9 cellular contexts compared by ENCODE assay signal in the genomic region with DNA sequence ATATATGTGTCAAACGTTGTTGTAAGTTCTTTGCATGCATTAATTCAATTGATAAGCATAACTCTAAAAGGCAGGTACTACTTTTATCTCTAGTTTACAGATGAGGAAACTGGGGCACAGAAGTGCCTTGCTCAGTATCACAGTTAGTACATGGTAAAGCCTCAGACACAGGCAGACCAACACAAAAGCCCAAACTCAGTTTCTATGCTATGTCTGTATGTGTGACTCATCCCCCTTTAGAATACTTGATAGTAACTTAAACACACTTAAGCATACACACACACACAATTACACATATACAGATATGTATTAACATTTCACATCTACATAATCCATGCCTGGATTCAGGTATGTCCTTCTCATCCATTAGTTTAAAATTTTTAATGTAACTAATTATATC.
DNase-seq lines count a peak whose midpoint lies in the region; ATAC-seq and TF ChIP-seq lines count a peak whose summit lies in the region.
"Had no signal": no experiment of that assay in that cellular context is flagged by ENCODE, and none has a peak within 500 bp of the region (broad histone marks: within the 10 kb centered on the region; RNA-seq: fewer than 3 reads in every experiment).

No MANE protein-coding gene starts in this region.

- H3K9me3 Mint-ChIP-seq in chondrocyte (ENCODE audit: low read depth) = no peaks in the 10 kb centered on the region

- H3K4me1 Mint-ChIP-seq in chondrocyte (ENCODE audit: low read depth) = peaks cover 85% of the 10 kb centered on the region

- TF ChIP-seq EP300 in sigmoid colon (IDR thresholded peaks at IDR 0.05) = no peak

- 41 to 49% methylated on average over 1 of the region's 1 CpG for WGBS in sigmoid colon, 2 donors
- WGBS in body of pancreas, 2 donors = 35 to 53% methylated on average over 1 of the region's 1 CpG

- intact Hi-C loops in sigmoid colon (cut with DNase I) (no loop called here), body of pancreas (cut with DNase I) (no loop called here)

- H3K4me1 ChIP-seq in sigmoid colon (peaks cover 0 to 69% (median 59%) of the 10 kb centered on the region in 4 donors), body of pancreas (peaks cover 20% of the 10 kb centered on the region)

- H3K4me3 ChIP-seq in sigmoid colon (no peak overlapping the region), body of pancreas (no peak overlapping the region)

- no peaks in the 10 kb centered on the region for H3K27me3 Mint-ChIP-seq in chondrocyte (ENCODE audit: low read depth)

- ATAC-seq in GM19395 (IDR thresholded peaks at IDR 0.05; ENCODE audit: unreplicated experiment) = peak; percentile 60
- ATAC-seq in body of pancreas = no peak

- H3K27me3 ChIP-seq in sigmoid colon (no peaks in the 10 kb centered on the region), body of pancreas (no peaks in the 10 kb centered on the region)

- H3K27ac ChIP-seq in sigmoid colon = peak overlapping the region; percentile 65 to 83 (median 75)
- H3K27ac ChIP-seq in body of pancreas = peak overlapping the region in 1 of 4 donors; percentile 60

- DNase-seq in HS-27A (ENCODE audit: low read depth) (peak; percentile 55), chondrocyte (ENCODE audit: low spot score) (no peak), sigmoid colon (no peak), cerebellar nuclear complex (lab: John Stamatoyannopoulos, UW) (no peak), midbrain (lab: John Stamatoyannopoulos, UW) (no peak), SKM-1 treated with dmso at 0.1 percent for 144 hours (lab: John Stamatoyannopoulos, UW; ENCODE audit: unreplicated experiment) (no peak), body of pancreas (no peak)
- DNase-seq: NCI-H510A treated with DMSO at 0.1 percent for 48 hours had no signal

- H3K4me3 Mint-ChIP-seq in chondrocyte (ENCODE audit: unreplicated experiment) = peak overlapping the region; percentile 21

- H3K9me3 ChIP-seq in sigmoid colon = no peaks in the 10 kb centered on the region
- H3K9me3 ChIP-seq in body of pancreas = no peaks in the 10 kb centered on the region

- peak overlapping the region; percentile 92 for H3K27ac Mint-ChIP-seq in chondrocyte (ENCODE audit: unreplicated experiment)

- peaks cover 2% of the 10 kb centered on the region for H3K36me3 Mint-ChIP-seq in chondrocyte (ENCODE audit: low read depth)

- H3K36me3 ChIP-seq in sigmoid colon (no peaks in the 10 kb centered on the region), body of pancreas (replicated peaks in 1 of 2; ENCODE audit: insufficient read depth in 1 of 2, low read depth in 2 of 2) (no peaks in the 10 kb centered on the region)

- TF ChIP-seq CTCF in chondrocyte (IDR thresholded peaks at IDR 0.05) (no peak), sigmoid colon (IDR thresholded peaks at IDR 0.05) (no peak), body of pancreas (IDR thresholded peaks at IDR 0.05) (no peak)

- no peak for TF ChIP-seq POLR2A in sigmoid colon (IDR thresholded peaks at IDR 0.05)
- TF ChIP-seq POLR2A in body of pancreas (IDR thresholded peaks at IDR 0.05) = no peak
